ENCODE assay signal across 17 cellular contexts in genomic region chr2:133711226-133711625, GRCh38.
DNase-seq lines count a peak whose midpoint lies in the region; ATAC-seq and TF ChIP-seq lines count a peak whose summit lies in the region.
"Had no signal": no experiment of that assay in that cellular context is flagged by ENCODE, and none has a peak within 500 bp of the region (broad histone marks: within the 10 kb centered on the region; RNA-seq: fewer than 3 reads in every experiment).

No MANE protein-coding gene starts in this region.

- H3K9me3 ChIP-seq in BE2C, result peaks cover 2% of the 10 kb centered on the region; the same call in 1 of the 2 replicates
- H3K9me3 ChIP-seq: Caco-2, HAP-1 had no signal

- H3K27me3 Mint-ChIP-seq in nephron progenitor cell (ENCODE audit: low read depth, poor library complexity), result peaks cover 1% of the 10 kb centered on the region
- H3K27me3 Mint-ChIP-seq in activated CD8-positive, alpha-beta memory T cell treated with anti-CD3 and anti-CD28 coated beads, Interleukin-2, amount 10 ng/mL, durations not matched to agents 7 days and 5 days, result no peaks in the 10 kb centered on the region

- peaks cover 25% of the 10 kb centered on the region for H3K4me1 ChIP-seq in BE2C
- H3K4me1 ChIP-seq: HAP-1 had no signal

- no peak overlapping the region for H3K4me3 ChIP-seq in BE2C (ENCODE audit: low read depth, low read length)
- H3K4me3 ChIP-seq: GM12878, HAP-1 had no signal

- CTCF ChIA-PET in activated CD8-positive, alpha-beta memory T cell treated with anti-CD3 and anti-CD28 coated beads, Interleukin-2, amount 10 ng/mL, durations not matched to agents 7 days and 5 days (lab: Charles Lee), result no interaction called here

- H3K27me3 ChIP-seq in BE2C, result no peaks in the 10 kb centered on the region

- H3K9me3 Mint-ChIP-seq in nephron progenitor cell, result peaks cover 16% of the 10 kb centered on the region
- H3K9me3 Mint-ChIP-seq in activated CD8-positive, alpha-beta memory T cell treated with anti-CD3 and anti-CD28 coated beads, Interleukin-2, amount 10 ng/mL, durations not matched to agents 7 days and 5 days (ENCODE audit: low read depth), result no peaks in the 10 kb centered on the region

- no peak overlapping the region for H3K27ac Mint-ChIP-seq in nephron progenitor cell
- no peak overlapping the region for H3K27ac Mint-ChIP-seq in activated CD8-positive, alpha-beta memory T cell treated with anti-CD3 and anti-CD28 coated beads, Interleukin-2, amount 10 ng/mL, durations not matched to agents 7 days and 5 days

- no peaks in the 10 kb centered on the region for H3K36me3 ChIP-seq in BE2C
- H3K36me3 ChIP-seq: HAP-1 had no signal

- DNase-seq in BE2C (peak; percentile 51), NCI-H2227 treated with DMSO at 0.1 percent for 48 hours (lab: John Stamatoyannopoulos, UW) (peak; percentile 12), ecto neural progenitor cell (ENCODE audit: low spot score) (peak; percentile 60), nephron progenitor cell (peak; percentile 30), NCI-H748 (lab: John Stamatoyannopoulos, UW; ENCODE audit: unreplicated experiment) (no peak), NCI-H1417 treated with DMSO at 0.1 percent for 48 hours (lab: John Stamatoyannopoulos, UW) (no peak)
- no peak for DNase-seq in activated CD8-positive, alpha-beta memory T cell treated with anti-CD3 and anti-CD28 coated beads, Interleukin-2, amount 10 ng/mL, durations not matched to agents 7 days and 5 days
- DNase-seq: Caco-2, DMS53, MV-4-11, NCI-H1436, NCI-H2029 treated with DMSO at 0.1 percent for 48 hours, NCI-H526 treated with DMSO at 0.1 percent for 48 hours had no signal

- ATAC-seq in GM21381 (IDR thresholded peaks at IDR 0.05; ENCODE audit: unreplicated experiment), result no peak
- no peak for ATAC-seq in activated CD8-positive, alpha-beta memory T cell treated with anti-CD3 and anti-CD28 coated beads, Interleukin-2, amount 10 ng/mL, durations not matched to agents 7 days and 5 days
- ATAC-seq: GM12878 had no signal

- H3K36me3 Mint-ChIP-seq in nephron progenitor cell (ENCODE audit: low read depth), result peaks cover 10% of the 10 kb centered on the region
- no peaks in the 10 kb centered on the region for H3K36me3 Mint-ChIP-seq in activated CD8-positive, alpha-beta memory T cell treated with anti-CD3 and anti-CD28 coated beads, Interleukin-2, amount 10 ng/mL, durations not matched to agents 7 days and 5 days
- H3K36me3 Mint-ChIP-seq: CD14-positive monocyte had no signal

- TF ChIP-seq CTCF in BE2C (IDR thresholded peaks at IDR 0.05; ENCODE audit: low read depth, low read length), result no peak
- no peak for TF ChIP-seq CTCF in nephron progenitor cell (IDR thresholded peaks at IDR 0.05)

- H3K4me1 Mint-ChIP-seq in nephron progenitor cell, result peaks cover 33% of the 10 kb centered on the region
- no peaks in the 10 kb centered on the region for H3K4me1 Mint-ChIP-seq in activated CD8-positive, alpha-beta memory T cell treated with anti-CD3 and anti-CD28 coated beads, Interleukin-2, amount 10 ng/mL, durations not matched to agents 7 days and 5 days
- H3K4me1 Mint-ChIP-seq: CD14-positive monocyte had no signal

- peak overlapping the region; percentile 51 for H3K4me3 Mint-ChIP-seq in nephron progenitor cell
- no peak overlapping the region for H3K4me3 Mint-ChIP-seq in activated CD8-positive, alpha-beta memory T cell treated with anti-CD3 and anti-CD28 coated beads, Interleukin-2, amount 10 ng/mL, durations not matched to agents 7 days and 5 days
- H3K4me3 Mint-ChIP-seq: CD14-positive monocyte had no signal

Comparison
In these comparisons a context has a peak if more than half of its experiments do, and no peak if none do; other contexts are left out.
1. DNase-seq: peak in BE2C (single experiment), NCI-H2227 treated with DMSO at 0.1 percent for 48 hours (single experiment), ecto neural progenitor cell (single experiment) and nephron progenitor cell (single experiment); none in NCI-H748 (single experiment), activated CD8-positive, alpha-beta memory T cell treated with anti-CD3 and anti-CD28 coated beads, Interleukin-2, amount 10 ng/mL, durations not matched to agents 7 days and 5 days (single experiment) and NCI-H1417 treated with DMSO at 0.1 percent for 48 hours (single experiment).